ENCODE assay signal across 9 cellular contexts in the genomic region with DNA sequence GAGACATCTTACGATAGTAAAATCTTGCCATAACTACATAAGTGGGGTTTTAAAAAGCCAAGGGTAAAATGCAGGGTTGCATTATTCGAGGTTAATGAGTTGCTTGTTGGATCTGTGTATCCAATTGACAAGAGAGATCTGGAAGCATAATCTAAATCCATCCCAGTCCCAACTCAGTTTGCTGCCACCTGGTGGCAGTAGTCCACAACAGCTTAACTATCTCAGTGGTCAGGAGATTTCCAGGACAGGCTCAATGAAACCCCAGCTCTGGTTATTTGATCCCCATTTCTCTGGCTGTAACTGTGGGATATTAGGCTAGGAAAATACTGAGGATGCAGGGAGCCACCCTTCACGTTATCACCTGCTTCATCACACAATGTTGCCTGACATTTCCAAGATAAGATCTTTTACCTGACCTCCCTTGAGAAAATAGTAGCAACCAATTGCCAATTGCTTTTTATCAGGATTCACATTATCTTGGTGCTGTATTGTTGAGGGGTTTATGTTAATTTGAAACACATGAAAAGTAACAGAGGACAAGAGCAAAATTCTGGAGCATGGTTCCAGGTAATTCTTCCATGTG.
DNase-seq lines count a peak whose midpoint lies in the region; ATAC-seq and TF ChIP-seq lines count a peak whose summit lies in the region.
"Had no signal": no experiment of that assay in that cellular context is flagged by ENCODE, and none has a peak within 500 bp of the region (broad histone marks: within the 10 kb centered on the region; RNA-seq: fewer than 3 reads in every experiment).

No MANE protein-coding gene starts in this region.

- DNase-seq in DMS79 treated with DMSO at 0.1 percent for 48 hours (lab: John Stamatoyannopoulos, UW): peak; percentile 1
- DNase-seq in H7: peak; percentile 62
- DNase-seq in NCI-H2081 (lab: John Stamatoyannopoulos, UW): peak; percentile 52 to 65
- peak; percentile 73 for DNase-seq in WTC11 (ENCODE audit: low spot score)
- DNase-seq in chondrocyte (ENCODE audit: low spot score): no peak
- peak; percentile 62 for DNase-seq in left lobe of liver (ENCODE audit: low spot score)
- peak; percentile 50 to 54 for DNase-seq in stimulated activated CD4-positive, alpha-beta T cell treated with anti-CD3 and anti-CD28 coated beads, Interleukin-4, amount 100 ng/mL, for 48 hours (ENCODE audit: low read depth in 2 of 2)
- no peak for DNase-seq in GF-D8 (lab: John Stamatoyannopoulos, UW)

- no peak overlapping the region for H3K4me3 ChIP-seq in H7 (ENCODE audit: insufficient read depth, low read depth, low read length)

- POLR2A ChIA-PET in WTC11 (lab: Charles Lee): no interaction called here

- H3K27ac Mint-ChIP-seq in WTC11: no peak overlapping the region
- no peak overlapping the region for H3K27ac Mint-ChIP-seq in chondrocyte (ENCODE audit: unreplicated experiment)
- H3K27ac Mint-ChIP-seq: dendritic cell treated with granulocyte-macrophage colony-stimulating factor and Interleukin-4, amounts not matched to agents 40 ng/mL and 50 ng/mL, for 4 days had no signal

- H3K9me3 Mint-ChIP-seq in WTC11: peaks cover 8% of the 10 kb centered on the region; the same call in 1 of the 2 replicates
- H3K9me3 Mint-ChIP-seq in chondrocyte (ENCODE audit: low read depth): peaks cover 7% of the 10 kb centered on the region
- H3K9me3 Mint-ChIP-seq: dendritic cell treated with granulocyte-macrophage colony-stimulating factor and Interleukin-4, amounts not matched to agents 40 ng/mL and 50 ng/mL, for 4 days had no signal

- H3K4me1 Mint-ChIP-seq in WTC11: peaks cover 6% of the 10 kb centered on the region; the same call in 1 of the 2 replicates
- H3K4me1 Mint-ChIP-seq in chondrocyte (ENCODE audit: low read depth): peaks cover 18% of the 10 kb centered on the region

- ATAC-seq in WTC11 (peak; percentile 97), left lobe of liver (peak; percentile 99)

- H3K4me3 Mint-ChIP-seq in WTC11 (no peak overlapping the region), chondrocyte (ENCODE audit: unreplicated experiment) (no peak overlapping the region)
- H3K4me3 Mint-ChIP-seq: dendritic cell treated with granulocyte-macrophage colony-stimulating factor and Interleukin-4, amounts not matched to agents 40 ng/mL and 50 ng/mL, for 4 days had no signal

- CTCF ChIA-PET in WTC11 (lab: Charles Lee): interaction anchor here (0.6 to 1.5 kb wide), 16 partner anchors 9 to 555 kb away, joined by 3 to 35 read pairs (median 4); no protein-coding TSS in a partner anchor

- H3K27me3 ChIP-seq in H7 (ENCODE audit: control insufficient read depth, insufficient read depth, low read length): no peaks in the 10 kb centered on the region

- H3K27me3 Mint-ChIP-seq in WTC11 (ENCODE audit: low read depth): no peaks in the 10 kb centered on the region
- H3K27me3 Mint-ChIP-seq in chondrocyte (ENCODE audit: low read depth): no peaks in the 10 kb centered on the region

- no peaks in the 10 kb centered on the region for H3K36me3 ChIP-seq in H7 (replicated peaks; ENCODE audit: control insufficient read depth, insufficient read depth, low read length)

- TF ChIP-seq CTCF in WTC11 (IDR thresholded peaks at IDR 0.05) (peak; percentile 70), chondrocyte (IDR thresholded peaks at IDR 0.05) (peak; percentile 92)

- H3K36me3 Mint-ChIP-seq in WTC11 (no peaks in the 10 kb centered on the region), chondrocyte (ENCODE audit: low read depth) (peaks cover 2% of the 10 kb centered on the region)

TF ChIP-seq in WTC11, 78 proteins besides CTCF, POLR2A, EP300 and RAD21:
- TF ChIP-seq, protein P1, sequence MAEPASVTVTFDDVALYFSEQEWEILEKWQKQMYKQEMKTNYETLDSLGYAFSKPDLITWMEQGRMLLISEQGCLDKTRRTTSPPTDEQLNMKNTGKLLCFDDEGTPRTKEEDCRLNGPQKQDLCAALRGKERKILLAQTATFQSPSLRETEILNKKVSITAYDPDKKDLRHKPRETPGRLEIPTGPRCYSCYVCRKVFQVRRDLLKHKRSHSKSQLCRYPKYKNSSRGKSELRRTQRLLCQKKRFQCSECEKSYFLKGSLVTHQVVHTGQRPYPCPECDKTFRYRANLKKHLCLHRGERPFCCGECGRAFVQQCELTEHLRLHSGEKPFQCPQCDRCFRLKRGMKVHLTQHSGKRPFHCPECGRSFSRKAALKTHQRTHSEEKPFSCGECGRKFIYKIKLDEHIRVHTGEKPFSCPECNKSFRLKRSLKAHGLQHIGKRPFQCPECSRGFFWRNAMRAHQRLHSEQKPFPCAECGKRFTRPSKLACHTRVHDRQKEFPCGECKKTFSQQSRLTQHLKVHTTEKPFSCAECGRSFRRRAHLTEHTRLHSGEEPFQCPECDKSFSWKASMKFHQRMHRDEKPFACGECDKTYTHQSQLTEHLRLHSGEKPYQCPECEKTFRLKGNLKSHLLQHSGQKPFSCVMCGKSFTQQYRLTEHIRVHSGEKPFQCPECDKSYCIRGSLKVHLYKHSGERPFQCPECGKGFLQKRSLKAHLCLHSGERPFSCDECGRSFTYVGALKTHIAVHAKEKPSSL (CRISPR knock-in tag; conservative IDR thresholded peaks at IDR 0.05): no peak
- no peak for TF ChIP-seq ZNF232 (CRISPR knock-in tag; IDR thresholded peaks at IDR 0.05)
- no peak for TF ChIP-seq ZNF423 (CRISPR knock-in tag; IDR thresholded peaks at IDR 0.05)
- no peak for TF ChIP-seq TEAD1 (CRISPR knock-in tag; IDR thresholded peaks at IDR 0.05)

Comparison
In these comparisons a context has a peak if more than half of its experiments do, and no peak if none do; other contexts are left out.
1. DNase-seq: peak in DMS79 treated with DMSO at 0.1 percent for 48 hours (single experiment), H7 (single experiment), NCI-H2081 (2 of 2), WTC11 (single experiment), left lobe of liver (single experiment) and stimulated activated CD4-positive, alpha-beta T cell treated with anti-CD3 and anti-CD28 coated beads, Interleukin-4, amount 100 ng/mL, for 48 hours (2 of 2); none in chondrocyte (single experiment) and GF-D8 (single experiment).